9 cellular contexts compared by ENCODE assay signal in the genomic region with DNA sequence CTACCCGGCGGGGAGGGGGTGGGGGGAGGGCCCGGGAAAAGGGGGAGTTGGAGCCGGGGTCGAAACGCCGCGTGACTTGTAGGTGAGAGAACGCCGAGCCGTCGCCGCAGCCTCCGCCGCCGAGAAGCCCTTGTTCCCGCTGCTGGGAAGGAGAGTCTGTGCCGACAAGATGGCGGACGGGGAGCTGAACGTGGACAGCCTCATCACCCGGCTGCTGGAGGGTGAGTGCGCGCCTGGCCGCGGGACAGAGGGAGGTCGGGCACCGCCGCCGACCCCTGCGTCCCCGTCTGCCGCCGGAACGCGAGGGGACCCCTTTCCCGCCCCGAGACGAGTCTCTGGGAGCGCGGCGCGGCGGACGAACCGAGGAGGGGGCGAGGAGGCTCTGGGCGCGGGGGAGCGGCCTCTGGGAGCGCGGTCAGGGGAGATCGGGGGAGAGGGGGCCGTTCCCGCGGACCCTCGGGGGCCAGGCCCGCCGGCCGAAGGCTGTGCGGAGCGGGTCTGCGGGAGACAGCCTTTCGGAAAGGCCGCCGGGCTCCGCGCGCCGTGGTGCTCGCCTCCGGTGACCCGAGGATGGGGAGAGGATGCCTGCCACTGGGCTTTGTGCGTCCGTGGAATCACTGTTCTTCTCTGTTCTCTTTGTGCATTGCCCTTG. TPM values are rescaled to one million over a fixed set of nuclear protein-coding genes. Genes with fewer than 3 reads are reported as not detected.
DNase-seq lines count a peak whose midpoint lies in the region; ATAC-seq and FAIRE-seq lines count a peak whose summit lies in the region.
"Had no signal": no experiment of that assay in that cellular context is flagged by ENCODE, and none has a peak within 500 bp of the region (broad histone marks: within the 10 kb centered on the region; RNA-seq: fewer than 3 reads in every experiment).

No MANE protein-coding gene starts in this region.

- H3K36me3 ChIP-seq in HUES64 (ENCODE audit: insufficient read depth, low read length) (no peaks in the 10 kb centered on the region), esophagus (ENCODE audit: control insufficient read depth in 2 of 2, insufficient read depth in 2 of 2, low read length in 1 of 2) (no peaks in the 10 kb centered on the region)
- H3K36me3 ChIP-seq in naive thymus-derived CD4-positive, alpha-beta T cell (ENCODE audit: control insufficient read depth in 2 of 3, insufficient read depth in 3 of 3, low read length in 3 of 3): peaks cover 0 to 9% (median 0%) of the 10 kb centered on the region in 3 experiments

- peak; percentile 24 for ATAC-seq in GM21526 (IDR thresholded peaks at IDR 0.05; ENCODE audit: low FRiP score, unreplicated experiment)
- ATAC-seq in naive thymus-derived CD4-positive, alpha-beta T cell: peak; percentile 30

- peaks cover 40 to 73% (median 68%) of the 10 kb centered on the region in 7 donors for H3K4me1 Mint-ChIP-seq in naive thymus-derived CD4-positive, alpha-beta T cell

- under 1% methylated on average over 75 of the region's 75 CpGs for WGBS in HUES64
- 0 to 1% methylated on average over 53 to 75 of the region's 75 CpGs for WGBS in esophagus, 2 donors

- H3K27me3 ChIP-seq in HUES64 (ENCODE audit: insufficient read depth, low read length) (no peaks in the 10 kb centered on the region), esophagus (ENCODE audit: control insufficient read depth in 1 of 2, insufficient read depth in 2 of 2, low read length in 2 of 2) (no peaks in the 10 kb centered on the region)
- no peaks in the 10 kb centered on the region for H3K27me3 ChIP-seq in naive thymus-derived CD4-positive, alpha-beta T cell (ENCODE audit: control insufficient read depth in 2 of 2, insufficient read depth in 2 of 2, low read length in 2 of 2)

- peaks cover 0 to 3% (median 0%) of the 10 kb centered on the region in 11 donors for H3K9me3 Mint-ChIP-seq in naive thymus-derived CD4-positive, alpha-beta T cell

- peak overlapping the region; percentile 93 to 99 (median 97) for H3K27ac Mint-ChIP-seq in naive thymus-derived CD4-positive, alpha-beta T cell

- peak overlapping the region; percentile 93 to 100 (median 96) for H3K4me3 Mint-ChIP-seq in naive thymus-derived CD4-positive, alpha-beta T cell

- CTCF ChIA-PET in naive thymus-derived CD4-positive, alpha-beta T cell (lab: Charles Lee): interaction anchor here (0.7 to 12.2 kb wide), 5 partner anchors 130 to 186 kb away, joined by 3 to 119 read pairs (median 6); no protein-coding TSS in a partner anchor

- DNase-seq in NCI-H2029 treated with DMSO at 0.1 percent for 48 hours (lab: John Stamatoyannopoulos, UW) (peak; percentile 65), NCI-H2029 (lab: John Stamatoyannopoulos, UW) (no peak), urothelium cell line (ENCODE audit: low spot score) (peak; percentile 46)
- peak; percentile 36 to 45 for DNase-seq in activated CD4-positive, alpha-beta T cell treated with anti-CD3 and anti-CD28 coated beads, Interleukin-2, amount 50 U/mL, for 48 hours
- peak in 4 of 9 donors; percentile 37 to 50 (median 43) for DNase-seq in naive thymus-derived CD4-positive, alpha-beta T cell

- POLR2A ChIA-PET in naive thymus-derived CD4-positive, alpha-beta T cell (lab: Charles Lee): interaction anchor here (0.6 to 8.0 kb wide), 28 partner anchors 9 to 364 kb away, joined by 3 to 86 read pairs (median 4); partner anchors contain the start of gene TRMT61B

- no peaks in the 10 kb centered on the region for H3K27me3 Mint-ChIP-seq in naive thymus-derived CD4-positive, alpha-beta T cell

- FAIRE-seq in urothelium cell line (lab: Jason Lieb, UNC): no peak
- FAIRE-seq: G401.6 had no signal

- H3K9ac ChIP-seq in HUES64 (ENCODE audit: low read depth, low read length): peak overlapping the region; percentile 99

- H3K9me3 ChIP-seq in HUES64 (ENCODE audit: insufficient read depth, low read depth, low read length) (no peaks in the 10 kb centered on the region), esophagus (ENCODE audit: control insufficient read depth in 2 of 2, insufficient read depth in 1 of 2, low read depth in 1 of 2, low read length in 1 of 2) (no peaks in the 10 kb centered on the region)
- no peaks in the 10 kb centered on the region for H3K9me3 ChIP-seq in naive thymus-derived CD4-positive, alpha-beta T cell (ENCODE audit: control insufficient read depth in 2 of 3, low read length in 3 of 3)

- H3K4me3 ChIP-seq in HUES64 (ENCODE audit: low read length) (peak overlapping the region; percentile 99), esophagus (ENCODE audit: low read depth in 1 of 2, low read length in 2 of 2) (peak overlapping the region; percentile 80 to 99)
- H3K4me3 ChIP-seq in naive thymus-derived CD4-positive, alpha-beta T cell (ENCODE audit: low read length): peak overlapping the region; percentile 92

- peaks cover 26% of the 10 kb centered on the region for H3K4me1 ChIP-seq in HUES64 (ENCODE audit: insufficient read depth, low read length)
- peaks cover 3% of the 10 kb centered on the region in 2 donors for H3K4me1 ChIP-seq in esophagus (ENCODE audit: control insufficient read depth in 2 of 2, insufficient read depth in 2 of 2, low read length in 1 of 2)
- peaks cover 48 to 51% of the 10 kb centered on the region in 2 donors for H3K4me1 ChIP-seq in naive thymus-derived CD4-positive, alpha-beta T cell (ENCODE audit: control insufficient read depth in 2 of 2, insufficient read depth in 2 of 2, low read length in 2 of 2)

- H3K27ac ChIP-seq in HUES64 (ENCODE audit: low read depth, low read length): peak overlapping the region; percentile 95
- peak overlapping the region; percentile 100 for H3K27ac ChIP-seq in esophagus (ENCODE audit: low read depth in 2 of 2, low read length in 1 of 2)
- peak overlapping the region; percentile 99 for H3K27ac ChIP-seq in naive thymus-derived CD4-positive, alpha-beta T cell (ENCODE audit: low read depth, low read length)

- intact Hi-C loops in naive thymus-derived CD4-positive, alpha-beta T cell (cut with micrococcal nuclease): loop anchor here (1.0 to 10.0 kb wide), 19 partner anchors 21 to 1680 kb away; partner anchors contain the start of genes FOSL2 (in 2 of the 2), MRPL33 (in 2 of the 2), OST4 (in 2 of the 2) and SPDYA (in 2 of the 2)

- H3K36me3 Mint-ChIP-seq in naive thymus-derived CD4-positive, alpha-beta T cell: peaks cover 0 to 10% (median 4%) of the 10 kb centered on the region in 5 donors

RNA-seq across cellular contexts. Expression of gene PPP1CB, which starts 0.5 kb away (rescaled TPM):
- polyA plus RNA-seq in HUES64 (2013, experiment 1 of 2): 95.0 TPM
- polyA plus RNA-seq in HUES64 (2013, experiment 2 of 2): 92.6 TPM
- polyA plus RNA-seq in esophagus: 100 to 1,000 TPM; 104 to 140 TPM
- 100 to 1,000 TPM; 202 to 223 (median 210) TPM for total RNA-seq in naive thymus-derived CD4-positive, alpha-beta T cell
- 100 to 1,000 TPM in 1 of 2 donors, 10 to 100 TPM in 1; 73.5 to 100 TPM for polyA plus RNA-seq in naive thymus-derived CD4-positive, alpha-beta T cell

RNA-seq across cellular contexts. Expression of gene SPDYA, which starts 58.6 kb away (rescaled TPM):
- polyA plus RNA-seq in HUES64 (2013, experiment 1 of 2): not detected
- not detected for polyA plus RNA-seq in HUES64 (2013, experiment 2 of 2)
- under 1 TPM; 0.40 to 0.84 TPM for polyA plus RNA-seq in esophagus
- total RNA-seq in naive thymus-derived CD4-positive, alpha-beta T cell: 1 to 10 TPM; 1.3 to 9.8 (median 4.6) TPM
- polyA plus RNA-seq in naive thymus-derived CD4-positive, alpha-beta T cell: not detected
